ENCODE assay signal across 24 cellular contexts in the genomic region with DNA sequence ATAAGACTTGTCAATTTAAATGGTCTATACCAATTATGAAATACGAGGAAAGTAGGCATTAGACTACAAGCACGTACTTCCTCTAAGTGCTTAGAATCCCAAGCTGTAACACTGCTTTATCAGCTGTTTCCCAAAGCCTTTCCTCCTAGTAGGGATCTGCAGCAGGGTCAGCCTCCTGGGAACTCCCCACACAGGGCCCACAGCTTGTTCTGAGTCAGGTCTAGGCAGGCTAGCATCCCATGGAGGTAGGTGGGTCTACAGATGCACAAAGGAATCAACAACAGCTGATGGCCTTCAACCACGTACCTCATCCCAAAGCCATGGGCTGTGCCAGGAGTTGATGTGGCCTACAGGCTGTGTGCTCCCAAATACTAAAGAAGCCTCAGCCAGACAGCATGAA. TPM values are rescaled to one million over a fixed set of nuclear protein-coding genes. Genes with fewer than 3 reads are reported as not detected.
DNase-seq lines count a peak whose midpoint lies in the region; ATAC-seq and TF ChIP-seq lines count a peak whose summit lies in the region.
"Had no signal": no experiment of that assay in that cellular context is flagged by ENCODE, and none has a peak within 500 bp of the region (broad histone marks: within the 10 kb centered on the region; RNA-seq: fewer than 3 reads in every experiment).

No MANE protein-coding gene starts in this region.

- H3K4ac ChIP-seq in IMR-90 (ENCODE audit: low read depth, low read length) = no peak overlapping the region; the same call in 1 of the 2 replicates
- H3K4ac ChIP-seq in trophoblast cell (ENCODE audit: low read depth, low read length) = peak overlapping the region; percentile 40

- H2BK5ac ChIP-seq in IMR-90 (ENCODE audit: low read depth, low read length, poor library complexity, severe bottlenecking) = peak overlapping the region; percentile 1
- no peak overlapping the region for H2BK5ac ChIP-seq in trophoblast cell (ENCODE audit: low read depth, low read length, poor library complexity)

- BruUV-seq in IMR-90 (replicated peaks; lab: Mats Ljungman, UMichigan) = no TSS peak
- no TSS peak for BruUV-seq in A673 (replicated peaks; lab: Mats Ljungman, UMichigan)

- H3K9me3 ChIP-seq in IMR-90 (ENCODE audit: control insufficient read depth, insufficient read depth, low read length) (no peaks in the 10 kb centered on the region), adipocyte (ENCODE audit: control insufficient read depth, low read length) (no peaks in the 10 kb centered on the region), trophoblast cell (ENCODE audit: insufficient read depth, low read depth, low read length) (no peaks in the 10 kb centered on the region), A673 (ENCODE audit: low read depth, low read length, poor library complexity, severe bottlenecking) (no peaks in the 10 kb centered on the region)
- H3K9me3 ChIP-seq: BLaER1 treated with 17β-estradiol and CSF1 and Interleukin-3, amounts not matched to agents 10 nM and 100 nM; gastroesophageal sphincter; pancreas; right atrium auricular region; SK-N-SH; spleen; upper lobe of right lung had no signal

- no peak overlapping the region for H3K4me3 ChIP-seq in IMR-90 (ENCODE audit: insufficient read depth, low read depth, low read length)
- H3K4me3 ChIP-seq in adipocyte (ENCODE audit: low read length) = no peak overlapping the region
- no peak overlapping the region for H3K4me3 ChIP-seq in fibroblast of mammary gland (ENCODE audit: control insufficient read depth, low read depth, low read length)
- H3K4me3 ChIP-seq in trophoblast cell (ENCODE audit: low read depth, low read length) = no peak overlapping the region
- H3K4me3 ChIP-seq in A673 (ENCODE audit: low read depth, low read length, poor library complexity, severe bottlenecking) = no peak overlapping the region
- H3K4me3 ChIP-seq: BLaER1 treated with 17β-estradiol and CSF1 and Interleukin-3, amounts not matched to agents 10 nM and 100 nM; gastroesophageal sphincter; pancreas; right atrium auricular region; spleen; upper lobe of right lung had no signal

- POLR2A ChIA-PET in IMR-90 (lab: Charles Lee; ENCODE audit: unreplicated experiment) = no interaction called here
- POLR2A ChIA-PET in A673 (lab: Charles Lee; ENCODE audit: low non-redundant PET) = no interaction called here

- H3K4me2 ChIP-seq in IMR-90 (ENCODE audit: low read depth, low read length) = no peak overlapping the region
- H3K4me2 ChIP-seq in trophoblast cell (ENCODE audit: low read length) = no peak overlapping the region
- H3K4me2 ChIP-seq: SK-N-SH had no signal

- peak; percentile 58 for DNase-seq in IMR-90
- peak; percentile 7 for DNase-seq in adipocyte (ENCODE audit: low read depth)
- peak; percentile 39 for DNase-seq in fibroblast of mammary gland (ENCODE audit: low read depth)
- DNase-seq in trophoblast cell = no peak
- no peak for DNase-seq in NCI-H226
- no peak for DNase-seq in A673 (ENCODE audit: low spot score)
- DNase-seq: activated CD8-positive, alpha-beta T cell treated with anti-CD3 and anti-CD28 coated beads, Interleukin-2, amount 10 ng/mL, durations not matched to agents 7 days and 5 days; activated gamma-delta T cell treated with Interleukin-2 at 50 U/mL for 16 hours; COR-L47; DMS53; effector CD8-positive, alpha-beta T cell; hypothalamus; immature natural killer cell; NCI-H2081 treated with DMSO at 0.1 percent for 48 hours; pancreas; RPMI8226; SK-N-SH; spleen; T-helper 17 cell; upper lobe of right lung had no signal

- H4K5ac ChIP-seq in IMR-90 (ENCODE audit: low read depth, low read length) = no peak overlapping the region

- H3K18ac ChIP-seq in IMR-90 (ENCODE audit: low read depth, low read length) (no peak overlapping the region), trophoblast cell (ENCODE audit: low read length) (no peak overlapping the region)

- H3K79me1 ChIP-seq in IMR-90 (ENCODE audit: low read depth in 1 of 2, low read length in 2 of 2) (peaks cover 21 to 75% of the 10 kb centered on the region in 2 experiments), trophoblast cell (ENCODE audit: low read length) (no peaks in the 10 kb centered on the region)

- peaks cover 20% of the 10 kb centered on the region for H3K36me3 ChIP-seq in IMR-90 (ENCODE audit: control insufficient read depth, insufficient read depth, low read length)
- H3K36me3 ChIP-seq in adipocyte (ENCODE audit: control insufficient read depth, insufficient read depth, low read length, severe bottlenecking) = peaks cover 46% of the 10 kb centered on the region
- H3K36me3 ChIP-seq in trophoblast cell (ENCODE audit: control insufficient read depth in 1 of 2, insufficient read depth in 2 of 2, low read length in 2 of 2) = peaks cover 18 to 19% of the 10 kb centered on the region in 2 experiments
- peaks cover 16% of the 10 kb centered on the region for H3K36me3 ChIP-seq in A673 (ENCODE audit: insufficient read depth, low read length, poor library complexity, severe bottlenecking)

- CTCF ChIA-PET in IMR-90 (lab: Yijun Ruan, JAX) = no interaction called here
- CTCF ChIA-PET in A673 (lab: Charles Lee) = no interaction called here

- H3K79me2 ChIP-seq in trophoblast cell (ENCODE audit: control insufficient read depth, insufficient read depth, low read length, poor library complexity) = no peaks in the 10 kb centered on the region

- TF ChIP-seq RAD21 in IMR-90 (IDR thresholded peaks at IDR 0.05; ENCODE audit: low read length) = no peak

- H3K9ac ChIP-seq in IMR-90 (ENCODE audit: low read depth, low read length) = no peak overlapping the region
- H3K9ac ChIP-seq in adipocyte (ENCODE audit: low read length) = no peak overlapping the region
- H3K9ac ChIP-seq in trophoblast cell (ENCODE audit: low read length) = no peak overlapping the region
- H3K9ac ChIP-seq: SK-N-SH had no signal

- no peak overlapping the region for H2AK5ac ChIP-seq in IMR-90 (ENCODE audit: low read depth, low read length)
- H2AK5ac ChIP-seq in trophoblast cell (ENCODE audit: low read length) = no peak overlapping the region

- H3K23ac ChIP-seq in IMR-90 (ENCODE audit: low read depth, low read length) (peak overlapping the region; percentile 47), trophoblast cell (ENCODE audit: low read length) (no peak overlapping the region)

- no peak overlapping the region for H2BK120ac ChIP-seq in IMR-90 (ENCODE audit: low read depth, low read length)
- no peak overlapping the region for H2BK120ac ChIP-seq in trophoblast cell (ENCODE audit: insufficient read depth, low read length, poor library complexity)

- in situ Hi-C loops in IMR-90 (cut with MboI; ENCODE audit: low sequenced_read_pairs) = no loop called here

- TF ChIP-seq CTCF in IMR-90 (conservative IDR thresholded peaks at IDR 0.05; ENCODE audit: low read depth, low read length) = no peak
- TF ChIP-seq CTCF in fibroblast of mammary gland (conservative IDR thresholded peaks at IDR 0.05; ENCODE audit: control insufficient read depth, insufficient read depth, low read depth, low read length) = no peak
- TF ChIP-seq CTCF in A673 (conservative IDR thresholded peaks at IDR 0.05; ENCODE audit: low read depth, low read length) = no peak

- TF ChIP-seq POLR2A in IMR-90 (IDR thresholded peaks at IDR 0.05; ENCODE audit: low read depth, low read length) = no peak

- H3K14ac ChIP-seq in IMR-90 (replicated peaks; ENCODE audit: low read depth, low read length) = no peak overlapping the region
- H3K14ac ChIP-seq in trophoblast cell (ENCODE audit: low read length) = no peak overlapping the region

- no peak overlapping the region for H2BK12ac ChIP-seq in trophoblast cell (ENCODE audit: low read length)

- H3K27ac ChIP-seq in IMR-90 (ENCODE audit: insufficient read depth, low read length) (no peak overlapping the region), trophoblast cell (ENCODE audit: low read depth, low read length) (no peak overlapping the region), A673 (ENCODE audit: low read depth, low read length, poor library complexity, severe bottlenecking) (no peak overlapping the region)
- H3K27ac ChIP-seq: BLaER1 treated with 17β-estradiol and CSF1 and Interleukin-3, amounts not matched to agents 10 nM and 100 nM; gastroesophageal sphincter; pancreas; right atrium auricular region; upper lobe of right lung had no signal

- no peak overlapping the region for H4K12ac ChIP-seq in trophoblast cell (ENCODE audit: low read depth, low read length)

- H4K91ac ChIP-seq in IMR-90 (ENCODE audit: insufficient read depth, low read depth, low read length) (no peak overlapping the region), trophoblast cell (ENCODE audit: low read depth, low read length) (no peak overlapping the region)

- no peak overlapping the region for H4K8ac ChIP-seq in IMR-90 (ENCODE audit: low read depth in 2 of 2, low read length in 2 of 2)
- H4K8ac ChIP-seq in trophoblast cell (ENCODE audit: low read depth, low read length) = no peak overlapping the region

- intact Hi-C loops in IMR-90 (cut with micrococcal nuclease) = no loop called here
- intact Hi-C loops in A673 (cut with micrococcal nuclease; ENCODE audit: unreplicated experiment) = no loop called here

- no peak overlapping the region for H2BK15ac ChIP-seq in IMR-90 (ENCODE audit: low read depth, low read length)

- WGBS in IMR-90 (ENCODE audit: extremely low coverage in 2 of 2, insufficient read length in 1 of 2), 2 experiments = no CpG with 5 or more reads among the region's 3 CpGs
- WGBS in trophoblast cell (ENCODE audit: extremely low coverage, insufficient coverage, insufficient read length) = no CpG with 5 or more reads among the region's 3 CpGs

- ATAC-seq in IMR-90 (ENCODE audit: low read depth) (no peak), HG03039 (IDR thresholded peaks at IDR 0.05; ENCODE audit: unreplicated experiment) (no peak)
- ATAC-seq: activated CD8-positive, alpha-beta T cell treated with anti-CD3 and anti-CD28 coated beads, Interleukin-2, amount 10 ng/mL, durations not matched to agents 7 days and 5 days; gastroesophageal sphincter; pancreas; T-helper 17 cell; upper lobe of right lung had no signal

- dilution Hi-C loops in IMR-90 (cut with HindIII; ENCODE audit: low sequenced_read_pairs, unreplicated experiment) = no loop called here

- H3K4me1 ChIP-seq in IMR-90 (ENCODE audit: control insufficient read depth, insufficient read depth, low read length) (peaks cover 7% of the 10 kb centered on the region), adipocyte (ENCODE audit: control insufficient read depth, insufficient read depth, low read length) (peaks cover 4% of the 10 kb centered on the region), trophoblast cell (ENCODE audit: control insufficient read depth in 1 of 2, insufficient read depth in 2 of 2, low read length in 2 of 2) (no peaks in the 10 kb centered on the region), A673 (ENCODE audit: insufficient read depth, low read length, poor library complexity, severe bottlenecking) (no peaks in the 10 kb centered on the region)
- H3K4me1 ChIP-seq: pancreas had no signal

- H2AK9ac ChIP-seq in IMR-90 (replicated peaks; ENCODE audit: low read depth, low read length, poor library complexity) = peak overlapping the region; percentile 63

- H3K27me3 ChIP-seq in IMR-90 (ENCODE audit: control insufficient read depth, insufficient read depth, low read length) (no peaks in the 10 kb centered on the region), adipocyte (replicated peaks; ENCODE audit: control insufficient read depth, insufficient read depth, low read length) (no peaks in the 10 kb centered on the region), trophoblast cell (ENCODE audit: insufficient read depth, low read length) (no peaks in the 10 kb centered on the region), A673 (replicated peaks; ENCODE audit: insufficient read depth, low read depth, low read length, poor library complexity) (no peaks in the 10 kb centered on the region)
- H3K27me3 ChIP-seq: BLaER1 treated with 17β-estradiol and CSF1 and Interleukin-3, amounts not matched to agents 10 nM and 100 nM; gastroesophageal sphincter; pancreas; right atrium auricular region; spleen; upper lobe of right lung had no signal

- peaks cover 18% of the 10 kb centered on the region for H3K9me1 ChIP-seq in IMR-90 (ENCODE audit: insufficient read depth, low read length)

- H2BK20ac ChIP-seq in IMR-90 (ENCODE audit: low read depth, low read length) = no peak overlapping the region

- H2AFZ ChIP-seq in IMR-90 (replicated peaks; ENCODE audit: low read length, poor library complexity) = no peak overlapping the region
- no peak overlapping the region for H2AFZ ChIP-seq in trophoblast cell (ENCODE audit: insufficient read depth, low read length, poor library complexity)

- H4K20me1 ChIP-seq in IMR-90 (ENCODE audit: insufficient read depth, low read length) = peaks cover 30% of the 10 kb centered on the region

- H3K56ac ChIP-seq in IMR-90 (ENCODE audit: extremely low read depth, insufficient read depth, low read length) = no peak overlapping the region

RNA-seq across cellular contexts. Expression of a gene that starts 14.7 kb away (rescaled TPM):
- total RNA-seq in IMR-90 (2012; rRNA removed) (55.3 and 70.1 TPM in 2 replicates), A673 (2021) (70.6 and 72.5 TPM in 2 replicates)
- 72.7 TPM in 2 replicates for polyA plus RNA-seq in IMR-90 (2012; rRNA removed)
- 36.0 and 61.2 TPM in 2 replicates for polyA plus RNA-seq in IMR-90 (2012; cell fraction: cytosol; rRNA removed)
- polyA plus RNA-seq in IMR-90 (2012; cell fraction: nucleus; rRNA removed; ENCODE audit: low replicate concordance) = 186 and 281 TPM in 2 replicates
- polyA plus RNA-seq in trophoblast cell (2013) = 91.9 and 93.6 TPM in 2 replicates

RNA-seq across cellular contexts. Expression of a gene that starts 15.2 kb away (rescaled TPM):
- 21.9 TPM in 2 replicates for total RNA-seq in IMR-90 (2012; rRNA removed)
- polyA plus RNA-seq in IMR-90 (2012; rRNA removed) = 44.9 and 57.5 TPM in 2 replicates
- polyA plus RNA-seq in IMR-90 (2012; cell fraction: cytosol; rRNA removed) = 57.1 and 67.3 TPM in 2 replicates
- 17.2 and 37.0 TPM in 2 replicates for polyA plus RNA-seq in IMR-90 (2012; cell fraction: nucleus; rRNA removed; ENCODE audit: low replicate concordance)
- 12.9 and 13.5 TPM in 2 replicates for polyA plus RNA-seq in trophoblast cell (2013)
- total RNA-seq in A673 (2021) = 3.1 and 4.2 TPM in 2 replicates

RNA-seq across cellular contexts. Expression of a gene that starts 37.6 kb away (rescaled TPM):
- total RNA-seq in IMR-90 (2012; rRNA removed) = 51.7 and 64.0 TPM in 2 replicates
- 54.7 and 57.9 TPM in 2 replicates for polyA plus RNA-seq in IMR-90 (2012; rRNA removed)
- 66.8 and 68.0 TPM in 2 replicates for polyA plus RNA-seq in IMR-90 (2012; cell fraction: cytosol; rRNA removed)
- 71.0 and 71.9 TPM in 2 replicates for polyA plus RNA-seq in IMR-90 (2012; cell fraction: nucleus; rRNA removed; ENCODE audit: low replicate concordance)
- polyA plus RNA-seq in trophoblast cell (2013) = 33.1 and 33.5 TPM in 2 replicates
- total RNA-seq in A673 (2021) = 44.8 and 49.2 TPM in 2 replicates

RNA-seq across cellular contexts. Expression of a gene that starts 37.7 kb away (rescaled TPM):
- 47.2 and 51.6 TPM in 2 replicates for total RNA-seq in IMR-90 (2012; rRNA removed)
- polyA plus RNA-seq in IMR-90 (2012; rRNA removed) = 48.8 and 49.7 TPM in 2 replicates
- polyA plus RNA-seq in IMR-90 (2012; cell fraction: cytosol; rRNA removed) = 30.9 and 51.0 TPM in 2 replicates
- 14.5 and 25.7 TPM in 2 replicates for polyA plus RNA-seq in IMR-90 (2012; cell fraction: nucleus; rRNA removed; ENCODE audit: low replicate concordance)
- 46.4 and 49.2 TPM in 2 replicates for polyA plus RNA-seq in trophoblast cell (2013)
- total RNA-seq in A673 (2021) = 52.7 and 56.4 TPM in 2 replicates

RNA-seq across cellular contexts. Expression of a gene that starts 57.5 kb away (rescaled TPM):
- total RNA-seq in IMR-90 (2012; rRNA removed) (716 and 841 TPM in 2 replicates), A673 (2021) (603 and 668 TPM in 2 replicates)
- polyA plus RNA-seq in IMR-90 (2012; rRNA removed) = 617 and 686 TPM in 2 replicates
- 590 and 752 TPM in 2 replicates for polyA plus RNA-seq in IMR-90 (2012; cell fraction: cytosol; rRNA removed)
- 218 and 270 TPM in 2 replicates for polyA plus RNA-seq in IMR-90 (2012; cell fraction: nucleus; rRNA removed; ENCODE audit: low replicate concordance)
- 324 and 327 TPM in 2 replicates for polyA plus RNA-seq in trophoblast cell (2013)

Comparison
In these comparisons a context has a peak if more than half of its experiments do, and no peak if none do; other contexts are left out.
1. DNase-seq: peak in IMR-90 (single experiment), adipocyte (single experiment) and fibroblast of mammary gland (single experiment); none in trophoblast cell (0 of 2), NCI-H226 (single experiment) and A673 (single experiment).